ENCODE assay signal across 1 cellular context in genomic region chr15:78449220-78449999, GRCh38.
TF ChIP-seq lines count a peak whose summit lies in the region.

No MANE protein-coding gene starts in this region.

TF ChIP-seq in liver, 16 proteins besides CTCF, POLR2A, EP300 and RAD21 (continued from another document):
- no peak for TF ChIP-seq ZBTB33 (IDR thresholded peaks at IDR 0.05)
- TF ChIP-seq FOXA2 (IDR thresholded peaks at IDR 0.05), result no peak
TF ChIP-seq in liver: peak in this region for 3.
